8 cellular contexts compared by ENCODE assay signal in genomic region chr16:57185446-57185944, GRCh38. TPM values are rescaled to one million over a fixed set of nuclear protein-coding genes. Genes with fewer than 3 reads are reported as not detected.
A peak's percentile ranks its signal among the peaks of the same experiment; 100 is the strongest.
DNase-seq lines count a peak whose midpoint lies in the region; ATAC-seq and TF ChIP-seq lines count a peak whose summit lies in the region.

No MANE protein-coding gene starts in this region.

- peak; percentile 6 to 8 for ATAC-seq in activated CD4-positive, CD25-positive, alpha-beta regulatory T cell treated with anti-CD3 and anti-CD28 coated beads, Interleukin-2, amount 50 U/mL, for 24 hours
- ATAC-seq in GM21515 (IDR thresholded peaks at IDR 0.05; ENCODE audit: unreplicated experiment) (peak; percentile 30), omental fat pad (ENCODE audit: low FRiP score) (peak; percentile 25)

- no peak for TF ChIP-seq CTCF in glutamatergic neuron (IDR thresholded peaks at IDR 0.05; ENCODE audit: partially characterized antibody, unreplicated experiment)
- no peak for TF ChIP-seq CTCF in omental fat pad (IDR thresholded peaks at IDR 0.05)

- peaks cover 19% of the 10 kb centered on the region for H3K4me1 Mint-ChIP-seq in glutamatergic neuron (ENCODE audit: low read depth, unreplicated experiment)

- peaks cover 15% of the 10 kb centered on the region for H3K9me3 Mint-ChIP-seq in glutamatergic neuron (ENCODE audit: unreplicated experiment)

- no peaks in the 10 kb centered on the region for H3K36me3 Mint-ChIP-seq in glutamatergic neuron (ENCODE audit: unreplicated experiment)

- peak overlapping the region; percentile 100 for H3K4me3 Mint-ChIP-seq in glutamatergic neuron (ENCODE audit: unreplicated experiment)

- DNase-seq in activated CD4-positive, CD25-positive, alpha-beta regulatory T cell treated with anti-CD3 and anti-CD28 coated beads, Interleukin-2, amount 50 U/mL, for 72 hours, result no peak
- DNase-seq in HT1080 (ENCODE audit: low read depth) (peak; percentile 61), glutamatergic neuron (no peak), omental fat pad (ENCODE audit: low spot score) (peak; percentile 65), cerebellar nuclear complex (lab: John Stamatoyannopoulos, UW) (no peak)
- DNase-seq in activated T-helper 9 cell treated with anti-CD3 and anti-CD28 coated beads, Interleukin-2, amount 50 U/mL, for 16 hours (ENCODE audit: low read depth), result peak; percentile 30

- peak overlapping the region; percentile 99 for H3K27ac Mint-ChIP-seq in glutamatergic neuron (ENCODE audit: unreplicated experiment)

- peaks cover 13% of the 10 kb centered on the region for H3K27me3 Mint-ChIP-seq in glutamatergic neuron (ENCODE audit: unreplicated experiment)

RNA-seq across cellular contexts. Expression of gene PSME3IP1, which starts 0.3 kb away (rescaled TPM):
- 89.3 and 102 TPM in 2 replicates for total RNA-seq in HT1080 (2014; rRNA removed; shearing (Covaris generic))
- 91.1 and 105 TPM in 2 replicates for polyA plus RNA-seq in HT1080 (2015; cell fraction: cytosol; rRNA removed)
- polyA plus RNA-seq in HT1080 (2015; cell fraction: nucleus; rRNA removed), result 102 and 111 TPM in 2 replicates
- total RNA-seq in glutamatergic neuron (ENCODE audit: unreplicated experiment), result 124 TPM
- total RNA-seq in omental fat pad, result 10 to 100 TPM; 47.1 to 62.6 (median 54.5) TPM

RNA-seq across cellular contexts. Expression of gene RSPRY1, which starts 0.6 kb away (rescaled TPM):
- 28.1 and 36.6 TPM in 2 replicates for total RNA-seq in HT1080 (2014; rRNA removed; shearing (Covaris generic))
- polyA plus RNA-seq in HT1080 (2015; cell fraction: cytosol; rRNA removed), result 28.3 and 31.0 TPM in 2 replicates
- 32.7 and 37.6 TPM in 2 replicates for polyA plus RNA-seq in HT1080 (2015; cell fraction: nucleus; rRNA removed)
- 70.0 TPM for total RNA-seq in glutamatergic neuron (ENCODE audit: unreplicated experiment)
- 10 to 100 TPM; 22.7 to 40.6 (median 28.9) TPM for total RNA-seq in omental fat pad

RNA-seq across cellular contexts. Expression of gene ARL2BP, which starts 59.6 kb away (rescaled TPM):
- 55.3 and 70.5 TPM in 2 replicates for total RNA-seq in HT1080 (2014; rRNA removed; shearing (Covaris generic))
- polyA plus RNA-seq in HT1080 (2015; cell fraction: cytosol; rRNA removed), result 56.5 and 57.4 TPM in 2 replicates
- 20.0 and 21.6 TPM in 2 replicates for polyA plus RNA-seq in HT1080 (2015; cell fraction: nucleus; rRNA removed)
- total RNA-seq in glutamatergic neuron (ENCODE audit: unreplicated experiment), result 38.4 TPM
- total RNA-seq in omental fat pad, result 10 to 100 TPM; 48.8 to 67.3 (median 65.0) TPM

Comparison
In these comparisons a context has a peak if more than half of its experiments do, and no peak if none do; other contexts are left out.
1. DNase-seq: peak in HT1080 (single experiment), activated T-helper 9 cell treated with anti-CD3 and anti-CD28 coated beads, Interleukin-2, amount 50 U/mL, for 16 hours (single experiment) and omental fat pad (single experiment); none in activated CD4-positive, CD25-positive, alpha-beta regulatory T cell treated with anti-CD3 and anti-CD28 coated beads, Interleukin-2, amount 50 U/mL, for 72 hours (single experiment), glutamatergic neuron (single experiment) and cerebellar nuclear complex (0 of 2).
2. Peak in every context shown above with its lines, with median percentiles within 50 percentile points of each other: ATAC-seq.